ENCODE assay signal across 1 cellular context in the genomic region with DNA sequence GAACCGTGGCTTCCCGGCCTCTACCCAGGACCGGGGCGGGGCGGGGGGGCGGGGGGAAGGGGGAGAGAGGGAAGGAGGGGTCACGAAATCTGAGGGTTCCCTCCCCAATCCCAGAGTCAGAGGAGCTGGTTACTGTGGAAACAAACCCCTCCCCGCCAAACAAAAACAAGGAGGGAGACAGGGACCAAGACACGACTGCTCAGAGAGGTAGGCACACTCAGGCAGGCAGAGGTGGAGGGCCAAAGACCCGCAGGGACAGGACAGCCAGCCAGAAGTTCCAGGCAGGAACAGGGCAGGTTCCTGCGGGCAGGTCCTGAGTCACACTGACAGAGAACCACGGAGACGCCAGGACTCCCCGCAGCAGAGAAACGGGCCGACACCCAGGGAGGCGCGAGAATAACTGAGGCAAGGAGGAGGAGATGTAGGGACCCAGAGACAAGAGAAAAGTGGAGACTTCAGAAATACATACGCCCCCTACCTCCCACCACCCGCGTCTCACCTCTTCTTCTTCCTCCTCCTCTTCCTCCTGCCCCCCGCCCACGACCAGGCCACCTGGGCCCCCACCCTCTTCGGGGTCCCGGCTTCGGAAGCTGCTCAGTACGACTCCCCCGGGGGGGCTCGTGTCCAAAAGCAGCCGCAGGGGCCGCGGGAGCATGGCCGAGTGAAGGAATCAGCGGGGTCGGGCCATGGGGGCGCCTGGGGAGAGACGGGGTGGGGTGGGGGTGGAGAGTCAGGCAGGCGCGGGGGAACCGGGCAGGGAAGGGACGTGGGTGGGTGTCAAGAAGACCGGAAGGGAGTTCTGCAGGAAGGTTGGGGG.
A peak's percentile ranks its signal among the peaks of the same experiment; 100 is the strongest.
TF ChIP-seq lines count a peak whose summit lies in the region.

No MANE protein-coding gene starts in this region.

TF ChIP-seq in HepG2, 621 proteins besides CTCF, POLR2A, EP300 and RAD21 (continues in another document):
- TF ChIP-seq MYNN (CRISPR knock-in tag; IDR thresholded peaks at IDR 0.05; ENCODE audit: low read depth) (no peak), ZNF496 (CRISPR knock-in tag; IDR thresholded peaks at IDR 0.05; ENCODE audit: insufficient replicate concordance) (no peak), ZC3H13 (CRISPR knock-in tag; IDR thresholded peaks at IDR 0.05) (no peak), JARID2 (CRISPR knock-in tag; IDR thresholded peaks at IDR 0.05; ENCODE audit: insufficient replicate concordance) (no peak), ATF2 (CRISPR knock-in tag; IDR thresholded peaks at IDR 0.05) (no peak), HNRNPLL (IDR thresholded peaks at IDR 0.05; ENCODE audit: low read depth, low read length, poor library complexity, severe bottlenecking) (no peak), ZNF263 (CRISPR knock-in tag; IDR thresholded peaks at IDR 0.05) (no peak), SMARCE1 (IDR thresholded peaks at IDR 0.05; ENCODE audit: borderline replicate concordance) (no peak), MAZ (IDR thresholded peaks at IDR 0.05; ENCODE audit: borderline replicate concordance, low read depth, low read length) (peak; percentile 4; the same call in 1 of the 2 replicates), MAZ (CRISPR knock-in tag; IDR thresholded peaks at IDR 0.05; ENCODE audit: low read depth) (no peak), PITX1 (CRISPR knock-in tag; IDR thresholded peaks at IDR 0.05) (peak; percentile 40; the same call in 1 of the 2 replicates), ZNF124 (CRISPR knock-in tag; IDR thresholded peaks at IDR 0.05) (no peak), ARID2 (CRISPR knock-in tag; IDR thresholded peaks at IDR 0.05; ENCODE audit: borderline replicate concordance) (no peak), TAF15 (IDR thresholded peaks at IDR 0.05; ENCODE audit: low read depth, low read length, poor library complexity, severe bottlenecking) (no peak), TSC22D2 (CRISPR knock-in tag; IDR thresholded peaks at IDR 0.05; ENCODE audit: borderline replicate concordance) (0 out of 2 replicates have a peak, but pooled peaks have one; percentile 34), ZBTB8A (CRISPR knock-in tag; IDR thresholded peaks at IDR 0.05; ENCODE audit: borderline replicate concordance, low read depth) (no peak), ZNF34 (CRISPR knock-in tag; IDR thresholded peaks at IDR 0.05; ENCODE audit: borderline replicate concordance) (no peak), SP5 (CRISPR knock-in tag; IDR thresholded peaks at IDR 0.05; ENCODE audit: borderline replicate concordance, low read depth) (0 out of 2 replicates have a peak, but pooled peaks have one; percentile 10), ELF4 (CRISPR knock-in tag; IDR thresholded peaks at IDR 0.05; ENCODE audit: borderline replicate concordance) (no peak), TRIM24 (CRISPR knock-in tag; IDR thresholded peaks at IDR 0.05) (no peak), JUN (CRISPR knock-in tag; IDR thresholded peaks at IDR 0.05) (no peak), IRX3 (CRISPR knock-in tag; IDR thresholded peaks at IDR 0.05; ENCODE audit: borderline replicate concordance, low read depth) (no peak), DDIT3 (CRISPR knock-in tag; IDR thresholded peaks at IDR 0.05) (no peak), HDAC1 (CRISPR knock-in tag; IDR thresholded peaks at IDR 0.05) (peak; percentile 31; the same call in 1 of the 2 replicates), ZNF292 (CRISPR knock-in tag; IDR thresholded peaks at IDR 0.05; ENCODE audit: borderline replicate concordance, low read depth) (no peak), BRF2 (CRISPR knock-in tag; IDR thresholded peaks at IDR 0.05) (no peak), ZNF274 (CRISPR knock-in tag; IDR thresholded peaks at IDR 0.05) (no peak), BRD4 (CRISPR knock-in tag; IDR thresholded peaks at IDR 0.05) (no peak), SUZ12 (IDR thresholded peaks at IDR 0.05; ENCODE audit: low read depth, low read length) (no peak), TEF (CRISPR knock-in tag; IDR thresholded peaks at IDR 0.05) (no peak)
- TF ChIP-seq, protein P1, sequence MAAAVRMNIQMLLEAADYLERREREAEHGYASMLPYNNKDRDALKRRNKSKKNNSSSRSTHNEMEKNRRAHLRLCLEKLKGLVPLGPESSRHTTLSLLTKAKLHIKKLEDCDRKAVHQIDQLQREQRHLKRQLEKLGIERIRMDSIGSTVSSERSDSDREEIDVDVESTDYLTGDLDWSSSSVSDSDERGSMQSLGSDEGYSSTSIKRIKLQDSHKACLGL (CRISPR knock-in tag; IDR thresholded peaks at IDR 0.05): no peak
- TF ChIP-seq, protein P2, sequence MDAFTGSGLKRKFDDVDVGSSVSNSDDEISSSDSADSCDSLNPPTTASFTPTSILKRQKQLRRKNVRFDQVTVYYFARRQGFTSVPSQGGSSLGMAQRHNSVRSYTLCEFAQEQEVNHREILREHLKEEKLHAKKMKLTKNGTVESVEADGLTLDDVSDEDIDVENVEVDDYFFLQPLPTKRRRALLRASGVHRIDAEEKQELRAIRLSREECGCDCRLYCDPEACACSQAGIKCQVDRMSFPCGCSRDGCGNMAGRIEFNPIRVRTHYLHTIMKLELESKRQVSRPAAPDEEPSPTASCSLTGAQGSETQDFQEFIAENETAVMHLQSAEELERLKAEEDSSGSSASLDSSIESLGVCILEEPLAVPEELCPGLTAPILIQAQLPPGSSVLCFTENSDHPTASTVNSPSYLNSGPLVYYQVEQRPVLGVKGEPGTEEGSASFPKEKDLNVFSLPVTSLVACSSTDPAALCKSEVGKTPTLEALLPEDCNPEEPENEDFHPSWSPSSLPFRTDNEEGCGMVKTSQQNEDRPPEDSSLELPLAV (CRISPR knock-in tag; conservative IDR thresholded peaks at IDR 0.05; ENCODE audit: low read depth): no peak
- TF ChIP-seq, protein P3, sequence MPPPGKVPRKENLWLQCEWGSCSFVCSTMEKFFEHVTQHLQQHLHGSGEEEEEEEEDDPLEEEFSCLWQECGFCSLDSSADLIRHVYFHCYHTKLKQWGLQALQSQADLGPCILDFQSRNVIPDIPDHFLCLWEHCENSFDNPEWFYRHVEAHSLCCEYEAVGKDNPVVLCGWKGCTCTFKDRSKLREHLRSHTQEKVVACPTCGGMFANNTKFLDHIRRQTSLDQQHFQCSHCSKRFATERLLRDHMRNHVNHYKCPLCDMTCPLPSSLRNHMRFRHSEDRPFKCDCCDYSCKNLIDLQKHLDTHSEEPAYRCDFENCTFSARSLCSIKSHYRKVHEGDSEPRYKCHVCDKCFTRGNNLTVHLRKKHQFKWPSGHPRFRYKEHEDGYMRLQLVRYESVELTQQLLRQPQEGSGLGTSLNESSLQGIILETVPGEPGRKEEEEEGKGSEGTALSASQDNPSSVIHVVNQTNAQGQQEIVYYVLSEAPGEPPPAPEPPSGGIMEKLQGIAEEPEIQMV (CRISPR knock-in tag; IDR thresholded peaks at IDR 0.05; ENCODE audit: low read depth): no peak
- TF ChIP-seq, protein P4, sequence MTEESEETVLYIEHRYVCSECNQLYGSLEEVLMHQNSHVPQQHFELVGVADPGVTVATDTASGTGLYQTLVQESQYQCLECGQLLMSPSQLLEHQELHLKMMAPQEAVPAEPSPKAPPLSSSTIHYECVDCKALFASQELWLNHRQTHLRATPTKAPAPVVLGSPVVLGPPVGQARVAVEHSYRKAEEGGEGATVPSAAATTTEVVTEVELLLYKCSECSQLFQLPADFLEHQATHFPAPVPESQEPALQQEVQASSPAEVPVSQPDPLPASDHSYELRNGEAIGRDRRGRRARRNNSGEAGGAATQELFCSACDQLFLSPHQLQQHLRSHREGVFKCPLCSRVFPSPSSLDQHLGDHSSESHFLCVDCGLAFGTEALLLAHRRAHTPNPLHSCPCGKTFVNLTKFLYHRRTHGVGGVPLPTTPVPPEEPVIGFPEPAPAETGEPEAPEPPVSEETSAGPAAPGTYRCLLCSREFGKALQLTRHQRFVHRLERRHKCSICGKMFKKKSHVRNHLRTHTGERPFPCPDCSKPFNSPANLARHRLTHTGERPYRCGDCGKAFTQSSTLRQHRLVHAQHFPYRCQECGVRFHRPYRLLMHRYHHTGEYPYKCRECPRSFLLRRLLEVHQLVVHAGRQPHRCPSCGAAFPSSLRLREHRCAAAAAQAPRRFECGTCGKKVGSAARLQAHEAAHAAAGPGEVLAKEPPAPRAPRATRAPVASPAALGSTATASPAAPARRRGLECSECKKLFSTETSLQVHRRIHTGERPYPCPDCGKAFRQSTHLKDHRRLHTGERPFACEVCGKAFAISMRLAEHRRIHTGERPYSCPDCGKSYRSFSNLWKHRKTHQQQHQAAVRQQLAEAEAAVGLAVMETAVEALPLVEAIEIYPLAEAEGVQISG (CRISPR knock-in tag; IDR thresholded peaks at IDR 0.05): no peak
- TF ChIP-seq, protein P5, sequence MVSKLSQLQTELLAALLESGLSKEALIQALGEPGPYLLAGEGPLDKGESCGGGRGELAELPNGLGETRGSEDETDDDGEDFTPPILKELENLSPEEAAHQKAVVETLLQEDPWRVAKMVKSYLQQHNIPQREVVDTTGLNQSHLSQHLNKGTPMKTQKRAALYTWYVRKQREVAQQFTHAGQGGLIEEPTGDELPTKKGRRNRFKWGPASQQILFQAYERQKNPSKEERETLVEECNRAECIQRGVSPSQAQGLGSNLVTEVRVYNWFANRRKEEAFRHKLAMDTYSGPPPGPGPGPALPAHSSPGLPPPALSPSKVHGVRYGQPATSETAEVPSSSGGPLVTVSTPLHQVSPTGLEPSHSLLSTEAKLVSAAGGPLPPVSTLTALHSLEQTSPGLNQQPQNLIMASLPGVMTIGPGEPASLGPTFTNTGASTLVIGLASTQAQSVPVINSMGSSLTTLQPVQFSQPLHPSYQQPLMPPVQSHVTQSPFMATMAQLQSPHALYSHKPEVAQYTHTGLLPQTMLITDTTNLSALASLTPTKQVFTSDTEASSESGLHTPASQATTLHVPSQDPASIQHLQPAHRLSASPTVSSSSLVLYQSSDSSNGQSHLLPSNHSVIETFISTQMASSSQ (IDR thresholded peaks at IDR 0.05; ENCODE audit: low read depth): no peak
- TF ChIP-seq, protein P5 (CRISPR knock-in tag; IDR thresholded peaks at IDR 0.05; ENCODE audit: borderline replicate concordance): no peak
- TF ChIP-seq, protein P6, sequence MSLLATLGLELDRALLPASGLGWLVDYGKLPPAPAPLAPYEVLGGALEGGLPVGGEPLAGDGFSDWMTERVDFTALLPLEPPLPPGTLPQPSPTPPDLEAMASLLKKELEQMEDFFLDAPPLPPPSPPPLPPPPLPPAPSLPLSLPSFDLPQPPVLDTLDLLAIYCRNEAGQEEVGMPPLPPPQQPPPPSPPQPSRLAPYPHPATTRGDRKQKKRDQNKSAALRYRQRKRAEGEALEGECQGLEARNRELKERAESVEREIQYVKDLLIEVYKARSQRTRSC (CRISPR knock-in tag; IDR thresholded peaks at IDR 0.05; ENCODE audit: low read depth): no peak
- TF ChIP-seq, protein P7, sequence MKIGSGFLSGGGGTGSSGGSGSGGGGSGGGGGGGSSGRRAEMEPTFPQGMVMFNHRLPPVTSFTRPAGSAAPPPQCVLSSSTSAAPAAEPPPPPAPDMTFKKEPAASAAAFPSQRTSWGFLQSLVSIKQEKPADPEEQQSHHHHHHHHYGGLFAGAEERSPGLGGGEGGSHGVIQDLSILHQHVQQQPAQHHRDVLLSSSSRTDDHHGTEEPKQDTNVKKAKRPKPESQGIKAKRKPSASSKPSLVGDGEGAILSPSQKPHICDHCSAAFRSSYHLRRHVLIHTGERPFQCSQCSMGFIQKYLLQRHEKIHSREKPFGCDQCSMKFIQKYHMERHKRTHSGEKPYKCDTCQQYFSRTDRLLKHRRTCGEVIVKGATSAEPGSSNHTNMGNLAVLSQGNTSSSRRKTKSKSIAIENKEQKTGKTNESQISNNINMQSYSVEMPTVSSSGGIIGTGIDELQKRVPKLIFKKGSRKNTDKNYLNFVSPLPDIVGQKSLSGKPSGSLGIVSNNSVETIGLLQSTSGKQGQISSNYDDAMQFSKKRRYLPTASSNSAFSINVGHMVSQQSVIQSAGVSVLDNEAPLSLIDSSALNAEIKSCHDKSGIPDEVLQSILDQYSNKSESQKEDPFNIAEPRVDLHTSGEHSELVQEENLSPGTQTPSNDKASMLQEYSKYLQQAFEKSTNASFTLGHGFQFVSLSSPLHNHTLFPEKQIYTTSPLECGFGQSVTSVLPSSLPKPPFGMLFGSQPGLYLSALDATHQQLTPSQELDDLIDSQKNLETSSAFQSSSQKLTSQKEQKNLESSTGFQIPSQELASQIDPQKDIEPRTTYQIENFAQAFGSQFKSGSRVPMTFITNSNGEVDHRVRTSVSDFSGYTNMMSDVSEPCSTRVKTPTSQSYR (CRISPR knock-in tag; IDR thresholded peaks at IDR 0.05; ENCODE audit: borderline replicate concordance): no peak
